ENCODE assay signal across 15 cellular contexts in the genomic region with DNA sequence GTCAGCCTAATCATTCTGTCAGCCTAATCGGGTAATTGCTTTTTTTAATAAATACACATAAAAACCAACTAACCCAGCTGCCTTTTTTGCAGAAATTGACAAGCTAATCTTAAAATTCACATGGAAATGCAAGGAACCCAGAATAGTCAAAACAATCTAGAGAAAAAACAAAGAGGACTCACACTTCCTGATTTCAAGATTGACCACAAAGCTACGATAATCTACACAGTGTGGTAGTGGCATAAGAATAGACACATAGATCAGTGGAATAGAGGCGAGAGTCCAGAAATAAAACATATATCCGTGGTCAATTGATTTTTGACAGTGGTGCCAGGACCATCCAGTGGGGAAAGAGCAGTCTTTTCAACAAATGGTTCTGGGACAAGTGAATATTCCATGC. TPM values are rescaled to one million over a fixed set of nuclear protein-coding genes. Genes with fewer than 3 reads are reported as not detected.
"Had no signal": no experiment of that assay in that cellular context is flagged by ENCODE, and none has a peak within 500 bp of the region (broad histone marks: within the 10 kb centered on the region; RNA-seq: fewer than 3 reads in every experiment).

No MANE protein-coding gene starts in this region.

- H3K9me3 Mint-ChIP-seq: activated T-helper 1 cell treated with anti-CD3 and anti-CD28 coated beads, Interleukin-12 subunit alpha, Interleukin-12 subunit beta, Interleukin-2, Interleukin-4 antibody, amounts not matched to agents 30 ng/mL and 10 ng/mL and 1 ng/mL, durations not matched to agents 14 hours and 24 hours and 36 hours; naive thymus-derived CD8-positive, alpha-beta T cell had no signal

- H3K4me1 ChIP-seq: heart left ventricle, right atrium auricular region, thyroid gland had no signal

- H3K27me3 ChIP-seq: cardiac muscle cell, heart left ventricle, right atrium auricular region, thyroid gland had no signal

- H3K27ac Mint-ChIP-seq: activated T-helper 1 cell treated with anti-CD3 and anti-CD28 coated beads, Interleukin-12 subunit alpha, Interleukin-12 subunit beta, Interleukin-2, Interleukin-4 antibody, amounts not matched to agents 30 ng/mL and 10 ng/mL and 1 ng/mL, durations not matched to agents 14 hours and 24 hours and 36 hours had no signal

- DNase-seq: activated CD4-positive, alpha-beta T cell treated with anti-CD3 and anti-CD28 coated beads for 1 hour; activated CD4-positive, alpha-beta T cell treated with anti-CD3 and anti-CD28 coated beads, Interleukin-2, amount 50 U/mL, for 48 hours; activated CD8-positive, alpha-beta memory T cell treated with anti-CD3 and anti-CD28 coated beads, Interleukin-2, amount 50 U/mL, for 4 hours; activated naive CD4-positive, alpha-beta T cell treated with Interleukin-2 at 50 U/mL for 16 hours; heart left ventricle; naive thymus-derived CD8-positive, alpha-beta T cell; nucleus accumbens; T-helper 17 cell; thyroid gland had no signal

- H3K27ac ChIP-seq: cardiac muscle cell, heart left ventricle, right atrium auricular region, skin epidermis, thyroid gland had no signal

- H3K27me3 Mint-ChIP-seq: naive thymus-derived CD8-positive, alpha-beta T cell; T-helper 17 cell had no signal

- H3K4me3 ChIP-seq: cardiac muscle cell, heart left ventricle, right atrium auricular region, skin epidermis, thyroid gland had no signal

- H3K9me3 ChIP-seq: heart left ventricle, right atrium auricular region, thyroid gland had no signal

- H3K4me3 Mint-ChIP-seq: activated T-helper 1 cell treated with anti-CD3 and anti-CD28 coated beads, Interleukin-12 subunit alpha, Interleukin-12 subunit beta, Interleukin-2, Interleukin-4 antibody, amounts not matched to agents 30 ng/mL and 10 ng/mL and 1 ng/mL, durations not matched to agents 14 hours and 24 hours and 36 hours; naive thymus-derived CD8-positive, alpha-beta T cell; T-helper 17 cell had no signal

- ATAC-seq: T-helper 17 cell had no signal

RNA-seq across cellular contexts. Expression of a gene that starts 2.4 kb away (rescaled TPM):
- total RNA-seq: endothelial cell of umbilical vein, right atrium auricular region had no signal
- polyA plus RNA-seq: adipose tissue, cardiac muscle cell, endothelial cell of umbilical vein, heart left ventricle had no signal
